In genomic region chr10:51892965-51893658, GRCh38 we compare ENCODE assay signal across 9 cellular contexts.
DNase-seq lines count a peak whose midpoint lies in the region; ATAC-seq, FAIRE-seq and TF ChIP-seq lines count a peak whose summit lies in the region.
"Had no signal": no experiment of that assay in that cellular context is flagged by ENCODE, and none has a peak within 500 bp of the region (broad histone marks: within the 10 kb centered on the region; RNA-seq: fewer than 3 reads in every experiment).

No MANE protein-coding gene starts in this region.

- TF ChIP-seq CTCF in LNCaP clone FGC (IDR thresholded peaks at IDR 0.05; ENCODE audit: control insufficient read depth, extremely low read depth, insufficient read depth), result peak; percentile 50
- no peak for TF ChIP-seq CTCF in GM10248 (IDR thresholded peaks at IDR 0.05; ENCODE audit: control extremely low read depth, extremely low read depth, low read depth, missing control alignments)
- no peak for TF ChIP-seq CTCF in suprapubic skin (IDR thresholded peaks at IDR 0.05)

- H3K9me3 ChIP-seq in small intestine (ENCODE audit: control insufficient read depth, low read depth) (no peaks in the 10 kb centered on the region), suprapubic skin (no peaks in the 10 kb centered on the region)

- H3K4me3 ChIP-seq in LNCaP clone FGC (ENCODE audit: low read depth, low read length), result no peak overlapping the region
- H3K4me3 ChIP-seq in small intestine (ENCODE audit: low read depth in 1 of 2, low read length in 2 of 2), result no peak overlapping the region
- H3K4me3 ChIP-seq in suprapubic skin, result no peak overlapping the region
- H3K4me3 ChIP-seq: K562 had no signal

- no peak for TF ChIP-seq EP300 in suprapubic skin (IDR thresholded peaks at IDR 0.05)

- H3K36me3 ChIP-seq in small intestine (ENCODE audit: control insufficient read depth in 2 of 2, insufficient read depth in 2 of 2, low read length in 2 of 2) (no peaks in the 10 kb centered on the region), suprapubic skin (no peaks in the 10 kb centered on the region)

- H3K27ac ChIP-seq in small intestine (ENCODE audit: low read depth in 1 of 2, low read length in 1 of 2) (no peak overlapping the region), suprapubic skin (no peak overlapping the region)

- WGBS in small intestine, 3 donors, result 75 to 84% (median 78%) methylated on average over 1 of the region's 1 CpG
- 64% methylated on average over 1 of the region's 1 CpG for WGBS in suprapubic skin

- H3K4me1 ChIP-seq in small intestine (ENCODE audit: control insufficient read depth in 2 of 2, insufficient read depth in 1 of 2, low read depth in 1 of 2, low read length in 1 of 2) (no peaks in the 10 kb centered on the region), suprapubic skin (peaks cover 9% of the 10 kb centered on the region)

- peak; percentile 81 for ATAC-seq in GM21528 (IDR thresholded peaks at IDR 0.05; ENCODE audit: low FRiP score, unreplicated experiment)
- ATAC-seq: K562 had no signal

- CTCF ChIA-PET in GM10248 (lab: Yijun Ruan, JAX), result interaction anchor here (0.9 to 1.3 kb wide), 4 partner anchors 13 to 284 kb away, joined by 3 to 4 read pairs (median 4); no protein-coding TSS in a partner anchor

- TF ChIP-seq POLR2A in suprapubic skin (IDR thresholded peaks at IDR 0.05), result no peak

- POLR2A ChIA-PET in GM10248 (lab: Yijun Ruan, JAX), result no interaction called here

- H3K27me3 ChIP-seq in small intestine (ENCODE audit: control insufficient read depth in 2 of 2, insufficient read depth in 2 of 2, low read length in 2 of 2) (no peaks in the 10 kb centered on the region), suprapubic skin (no peaks in the 10 kb centered on the region)

- FAIRE-seq in small intestine (lab: Jason Lieb, UNC), result no peak
- FAIRE-seq: K562 had no signal

- peak; percentile 1 for DNase-seq in GDM1 (lab: John Stamatoyannopoulos, UW)
- DNase-seq in LNCaP clone FGC (ENCODE audit: low read depth), result no peak
- peak; percentile 33 for DNase-seq in brain pericyte (ENCODE audit: low read depth, low spot score)
- peak; percentile 5 for DNase-seq in small intestine
- no peak for DNase-seq in GM10248 (ENCODE audit: extremely low spot score)
- DNase-seq in suprapubic skin (ENCODE audit: low spot score in 2 of 2), result no peak
- no peak for DNase-seq in SW480 (ENCODE audit: low spot score)

Comparison
In these comparisons a context has a peak if more than half of its experiments do, and no peak if none do; other contexts are left out.
1. DNase-seq: peak in GDM1 (single experiment), brain pericyte (single experiment) and small intestine (single experiment); none in LNCaP clone FGC (single experiment), GM10248 (single experiment), suprapubic skin (0 of 2) and SW480 (single experiment).